Comparison of ENCODE assay signal across 16 cellular contexts in the genomic region with DNA sequence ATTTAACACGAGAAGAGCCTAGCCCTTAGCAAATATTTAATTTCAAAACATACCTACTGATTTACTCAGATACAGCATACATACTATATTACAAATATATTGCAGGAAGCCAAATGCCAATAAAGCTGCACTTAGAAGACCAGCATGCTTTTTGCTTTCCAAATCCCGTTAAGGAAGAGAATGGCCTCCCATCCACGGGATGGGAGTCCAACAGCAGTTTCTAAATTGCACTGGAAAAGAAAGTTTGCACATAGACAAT.
"Had no signal": no experiment of that assay in that cellular context is flagged by ENCODE, and none has a peak within 500 bp of the region (broad histone marks: within the 10 kb centered on the region; RNA-seq: fewer than 3 reads in every experiment).

No MANE protein-coding gene starts in this region.

- ATAC-seq: left lung; lower lobe of right lung; stimulated activated naive CD8-positive, alpha-beta T cell treated with anti-CD3 and anti-CD28 coated beads, Interleukin-15, Interleukin-2, amounts not matched to agents 100 U/mL and 50 U/mL, for 24 hours had no signal

- H3K4me3 Mint-ChIP-seq: memory B cell, mesothelial cell of epicardium, naive B cell had no signal

- H3K36me3 ChIP-seq: gastrocnemius medialis, left lung, lower lobe of right lung, neutrophil, transverse colon had no signal

- H3K9me3 Mint-ChIP-seq: memory B cell, mesothelial cell of epicardium, naive B cell had no signal

- DNase-seq: cerebellar nuclear complex; dermis blood vessel endothelial cell; gastrocnemius medialis; glutamatergic neuron; islet precursor cell; left lung; lower lobe of right lung; naive B cell; posterior cingulate gyrus; right cardiac atrium; stimulated activated CD4-positive, alpha-beta T cell treated with anti-CD3 and anti-CD28 coated beads, Interleukin-12 subunit alpha, Interleukin-12 subunit beta, amount 100 ng/mL, for 4 hours; stimulated activated naive CD8-positive, alpha-beta T cell treated with anti-CD3 and anti-CD28 coated beads, Interleukin-15, Interleukin-2, amounts not matched to agents 100 U/mL and 50 U/mL, for 24 hours; transverse colon had no signal

- H3K27me3 ChIP-seq: gastrocnemius medialis, left lung, neutrophil, transverse colon had no signal

- H3K27ac ChIP-seq: left lung, lower lobe of right lung, neutrophil, transverse colon had no signal

- H3K4me3 ChIP-seq: left lung, lower lobe of right lung, transverse colon had no signal

- H3K9me3 ChIP-seq: gastrocnemius medialis, left lung, lower lobe of right lung, neutrophil, transverse colon had no signal

- H3K27me3 Mint-ChIP-seq: memory B cell, naive B cell had no signal

- H3K27ac Mint-ChIP-seq: memory B cell, mesothelial cell of epicardium had no signal
